ENCODE assay signal across 8 cellular contexts in the genomic region with DNA sequence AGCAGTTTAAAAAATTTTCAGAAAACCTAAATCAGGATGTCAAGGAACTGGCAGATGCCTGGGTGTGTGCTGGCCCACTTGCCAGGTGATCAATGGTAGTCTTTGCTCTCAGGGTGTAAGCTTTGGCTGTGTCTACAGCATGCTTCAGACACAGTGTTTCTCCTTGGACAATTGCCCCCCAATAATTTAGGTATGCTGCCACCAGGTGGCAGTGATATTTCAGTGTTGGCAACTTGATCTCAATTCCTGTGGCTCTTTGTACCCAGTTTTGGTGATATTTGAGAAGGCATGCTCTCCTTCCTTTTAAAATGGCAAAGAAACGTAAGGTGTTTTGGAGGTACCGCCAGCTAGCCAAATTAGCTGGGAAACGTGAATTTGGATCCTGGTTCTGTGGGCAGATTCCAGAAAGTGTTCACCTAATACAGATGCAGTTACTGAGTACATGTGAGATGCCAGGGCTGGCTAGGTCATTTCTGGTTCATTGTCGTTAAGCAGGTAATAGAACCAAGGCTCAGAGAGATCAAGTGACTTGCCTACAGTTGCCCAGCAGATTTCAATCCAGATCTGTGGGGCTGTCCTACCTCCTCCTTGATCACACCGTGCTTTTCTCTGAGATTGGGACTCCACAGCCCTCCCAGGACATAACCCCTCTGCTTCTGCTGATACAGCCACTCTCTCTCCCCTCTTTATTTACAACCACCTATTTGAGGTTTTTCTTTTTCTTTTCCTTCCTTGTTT.
DNase-seq lines count a peak whose midpoint lies in the region; FAIRE-seq lines count a peak whose summit lies in the region.

No MANE protein-coding gene starts in this region.

- no peak overlapping the region for H3K4me3 Mint-ChIP-seq in activated naive CD8-positive, alpha-beta T cell treated with anti-CD3 and anti-CD28 coated beads for 36 hours

- no peak for FAIRE-seq in HTR-8/SVneo (lab: Jason Lieb, UNC)

- no peaks in the 10 kb centered on the region for H3K36me3 Mint-ChIP-seq in activated naive CD8-positive, alpha-beta T cell treated with anti-CD3 and anti-CD28 coated beads for 36 hours

- peaks cover 1% of the 10 kb centered on the region for H3K4me1 Mint-ChIP-seq in activated naive CD8-positive, alpha-beta T cell treated with anti-CD3 and anti-CD28 coated beads for 36 hours

- no peaks in the 10 kb centered on the region for H3K27me3 Mint-ChIP-seq in activated naive CD8-positive, alpha-beta T cell treated with anti-CD3 and anti-CD28 coated beads for 36 hours

- intact Hi-C loops in posterior vena cava (cut with DNase I): loop anchor here in 1 of 2 donors (5.0 kb wide), 1 partner anchor 1629 kb away; no protein-coding TSS in a partner anchor

- peak overlapping the region; percentile 8 for H3K27ac Mint-ChIP-seq in activated naive CD8-positive, alpha-beta T cell treated with anti-CD3 and anti-CD28 coated beads for 36 hours

- DNase-seq in DMS 273 (lab: John Stamatoyannopoulos, UW; ENCODE audit: unreplicated experiment) (peak; percentile 81), HTR-8/SVneo (ENCODE audit: insufficient read length, low spot score) (peak; percentile 49), SHP77 treated with DMSO at 0.1 percent for 48 hours (lab: John Stamatoyannopoulos, UW) (peak; percentile 14), iPS-NIHi7 (ENCODE audit: extremely low spot score) (peak; percentile 55), GOT3 (lab: John Stamatoyannopoulos, UW) (no peak), posterior vena cava (ENCODE audit: low spot score) (no peak)
- peak; percentile 48 for DNase-seq in activated naive CD8-positive, alpha-beta T cell treated with anti-CD3 and anti-CD28 coated beads for 36 hours
- DNase-seq in stimulated activated CD4-positive, alpha-beta T cell treated with anti-CD3 and anti-CD28 coated beads, Interleukin-4, amount 100 ng/mL, for 4 hours: peak; percentile 41 to 52

- H3K9me3 Mint-ChIP-seq in activated naive CD8-positive, alpha-beta T cell treated with anti-CD3 and anti-CD28 coated beads for 36 hours: no peaks in the 10 kb centered on the region

Comparison
In these comparisons a context has a peak if more than half of its experiments do, and no peak if none do; other contexts are left out.
1. DNase-seq: peak in DMS 273 (single experiment), HTR-8/SVneo (single experiment), SHP77 treated with DMSO at 0.1 percent for 48 hours (single experiment), activated naive CD8-positive, alpha-beta T cell treated with anti-CD3 and anti-CD28 coated beads for 36 hours (single experiment), iPS-NIHi7 (single experiment) and stimulated activated CD4-positive, alpha-beta T cell treated with anti-CD3 and anti-CD28 coated beads, Interleukin-4, amount 100 ng/mL, for 4 hours (2 of 2); none in GOT3 (single experiment) and posterior vena cava (single experiment).